In genomic region chr4:145048817-145049216, GRCh38 we compare ENCODE assay signal across 19 cellular contexts. TPM values are rescaled to one million over a fixed set of nuclear protein-coding genes. Genes with fewer than 3 reads are reported as not detected.
DNase-seq lines count a peak whose midpoint lies in the region; ATAC-seq and TF ChIP-seq lines count a peak whose summit lies in the region.
"Had no signal": no experiment of that assay in that cellular context is flagged by ENCODE, and none has a peak within 500 bp of the region (broad histone marks: within the 10 kb centered on the region; RNA-seq: fewer than 3 reads in every experiment).

No MANE protein-coding gene starts in this region.

- intact Hi-C loops in esophagus muscularis mucosa (cut with DNase I), result no loop called here

- ATAC-seq in activated T-cell treated with anti-CD3 and anti-CD28 coated beads, Interleukin-2, amount 50 U/mL, for 72 hours (replicated peaks in 1 of 2), result peak; percentile 51 to 58
- ATAC-seq: A549, HCT116 had no signal

- TF ChIP-seq CTCF in fibroblast of mammary gland (conservative IDR thresholded peaks at IDR 0.05; ENCODE audit: control insufficient read depth, insufficient read depth, low read depth, low read length) (no peak), esophagus muscularis mucosa (IDR thresholded peaks at IDR 0.05) (no peak)

- no peak overlapping the region for H3K27ac ChIP-seq in esophagus muscularis mucosa (replicated peaks in 1 of 4)
- H3K27ac ChIP-seq: 22Rv1, A549, C4-2B, HL-60 had no signal

- H3K36me3 Mint-ChIP-seq in activated T-cell treated with anti-CD3 and anti-CD28 coated beads, Interleukin-2, amount 50 U/mL, for 72 hours (ENCODE audit: insufficient read depth in 2 of 2), result no peaks in the 10 kb centered on the region

- no peak for TF ChIP-seq POLR2A in esophagus muscularis mucosa (IDR thresholded peaks at IDR 0.05; ENCODE audit: low read depth)

- no peaks in the 10 kb centered on the region for H3K27me3 Mint-ChIP-seq in activated T-cell treated with anti-CD3 and anti-CD28 coated beads, Interleukin-2, amount 50 U/mL, for 72 hours (ENCODE audit: low read depth)
- H3K27me3 Mint-ChIP-seq: CD4-positive, alpha-beta T cell had no signal

- H3K27me3 ChIP-seq in esophagus muscularis mucosa, result no peaks in the 10 kb centered on the region

- no peaks in the 10 kb centered on the region for H3K4me1 ChIP-seq in esophagus muscularis mucosa
- H3K4me1 ChIP-seq: A549, Caco-2 had no signal

- DNase-seq in activated T-cell treated with anti-CD3 and anti-CD28 coated beads, Interleukin-2, amount 50 U/mL, for 72 hours, result no peak
- DNase-seq in activated T-cell treated with anti-CD3 and anti-CD28 coated beads, Interleukin-2, amount 50 U/mL, for 48 hours, result no peak
- peak; percentile 5 for DNase-seq in M059J (ENCODE audit: low read depth)
- peak; percentile 26 for DNase-seq in fibroblast of mammary gland (ENCODE audit: low read depth)
- no peak for DNase-seq in medulla oblongata (ENCODE audit: extremely low spot score)
- no peak for DNase-seq in anterior cingulate cortex (lab: John Stamatoyannopoulos, UW)
- DNase-seq in esophagus muscularis mucosa (ENCODE audit: extremely low spot score), result no peak
- DNase-seq: AML-193; Caco-2; CD4-positive, alpha-beta T cell; GDM1; GOT3; H7; HFFc6 had no signal

- H3K4me3 ChIP-seq in fibroblast of mammary gland (ENCODE audit: control insufficient read depth, low read depth, low read length) (no peak overlapping the region), esophagus muscularis mucosa (no peak overlapping the region)
- H3K4me3 ChIP-seq: A549 had no signal

- no peaks in the 10 kb centered on the region for H3K9me3 Mint-ChIP-seq in activated T-cell treated with anti-CD3 and anti-CD28 coated beads, Interleukin-2, amount 50 U/mL, for 72 hours
- H3K9me3 Mint-ChIP-seq: CD4-positive, alpha-beta T cell; HFFc6 had no signal

- peaks cover 39% of the 10 kb centered on the region for H3K4me1 Mint-ChIP-seq in activated T-cell treated with anti-CD3 and anti-CD28 coated beads, Interleukin-2, amount 50 U/mL, for 72 hours (ENCODE audit: low read depth)

- no peak overlapping the region for H3K27ac Mint-ChIP-seq in activated T-cell treated with anti-CD3 and anti-CD28 coated beads, Interleukin-2, amount 50 U/mL, for 72 hours
- H3K27ac Mint-ChIP-seq: CD4-positive, alpha-beta T cell; HFFc6 had no signal

- no peaks in the 10 kb centered on the region for H3K9me3 ChIP-seq in esophagus muscularis mucosa
- H3K9me3 ChIP-seq: A549, Caco-2 had no signal

- H3K4me3 Mint-ChIP-seq in activated T-cell treated with anti-CD3 and anti-CD28 coated beads, Interleukin-2, amount 50 U/mL, for 72 hours, result no peak overlapping the region
- H3K4me3 Mint-ChIP-seq: CD4-positive, alpha-beta T cell; HFFc6 had no signal

- TF ChIP-seq EP300 in esophagus muscularis mucosa (IDR thresholded peaks at IDR 0.05), result no peak

- H3K36me3 ChIP-seq in esophagus muscularis mucosa, result peaks cover 0 to 11% (median 3%) of the 10 kb centered on the region in 4 donors

RNA-seq across cellular contexts. Expression of gene ANAPC10, which starts 49.2 kb away (rescaled TPM):
- 10 to 100 TPM; 25.2 to 29.4 TPM for total RNA-seq in activated T-cell treated with anti-CD3 and anti-CD28 coated beads, Interleukin-2, amount 50 U/mL, for 72 hours
- total RNA-seq in M059J (2014; rRNA removed; shearing (Covaris generic)), result 29.0 and 36.4 TPM in 2 replicates
- total RNA-seq in esophagus muscularis mucosa, result 10 to 100 TPM; 17.8 to 32.0 (median 21.3) TPM

RNA-seq across cellular contexts. Expression of gene ABCE1, which starts 49.3 kb away (rescaled TPM):
- 100 to 1,000 TPM in 1 of 2 donors, 10 to 100 TPM in 1; 85.0 to 118 TPM for total RNA-seq in activated T-cell treated with anti-CD3 and anti-CD28 coated beads, Interleukin-2, amount 50 U/mL, for 72 hours
- 112 and 134 TPM in 2 replicates for total RNA-seq in M059J (2014; rRNA removed; shearing (Covaris generic))
- total RNA-seq in esophagus muscularis mucosa, result 10 to 100 TPM; 35.7 to 78.4 (median 42.5) TPM

Comparison
In these comparisons a context has a peak if more than half of its experiments do, and no peak if none do; other contexts are left out.
1. DNase-seq: peak in M059J (single experiment) and fibroblast of mammary gland (single experiment); none in activated T-cell treated with anti-CD3 and anti-CD28 coated beads, Interleukin-2, amount 50 U/mL, for 72 hours (0 of 2), activated T-cell treated with anti-CD3 and anti-CD28 coated beads, Interleukin-2, amount 50 U/mL, for 48 hours (0 of 2), medulla oblongata (single experiment), anterior cingulate cortex (0 of 58) and esophagus muscularis mucosa (single experiment).